1 cellular context compared by ENCODE assay signal in genomic region chr11:693415-693831, GRCh38.
TF ChIP-seq lines count a peak whose summit lies in the region.

No MANE protein-coding gene starts in this region.

TF ChIP-seq in HepG2, 621 proteins besides CTCF, POLR2A, EP300 and RAD21:
- TF ChIP-seq, protein P1, sequence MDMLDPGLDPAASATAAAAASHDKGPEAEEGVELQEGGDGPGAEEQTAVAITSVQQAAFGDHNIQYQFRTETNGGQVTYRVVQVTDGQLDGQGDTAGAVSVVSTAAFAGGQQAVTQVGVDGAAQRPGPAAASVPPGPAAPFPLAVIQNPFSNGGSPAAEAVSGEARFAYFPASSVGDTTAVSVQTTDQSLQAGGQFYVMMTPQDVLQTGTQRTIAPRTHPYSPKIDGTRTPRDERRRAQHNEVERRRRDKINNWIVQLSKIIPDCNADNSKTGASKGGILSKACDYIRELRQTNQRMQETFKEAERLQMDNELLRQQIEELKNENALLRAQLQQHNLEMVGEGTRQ (IDR thresholded peaks at IDR 0.05; ENCODE audit: low read depth, low read length): no peak
- TF ChIP-seq, protein P1 (CRISPR knock-in tag; IDR thresholded peaks at IDR 0.05; ENCODE audit: borderline replicate concordance): 0 out of 2 replicates have a peak, but pooled peaks have one; percentile 4
- TF ChIP-seq POLR2G (IDR thresholded peaks at IDR 0.05; ENCODE audit: low read depth, low read length) (0 out of 2 replicates have a peak, but pooled peaks have one; percentile 22), ETV5 (CRISPR knock-in tag; IDR thresholded peaks at IDR 0.05; ENCODE audit: borderline replicate concordance) (0 out of 2 replicates have a peak, but pooled peaks have one; percentile 10), SRSF1 (optimal IDR thresholded peaks at IDR 0.05; ENCODE audit: low read depth, low read length) (peak; percentile 33), THAP7 (CRISPR knock-in tag; IDR thresholded peaks at IDR 0.05) (no peak), ZNF724P (CRISPR knock-in tag; IDR thresholded peaks at IDR 0.05; ENCODE audit: borderline replicate concordance) (no peak), ISL2 (CRISPR knock-in tag; IDR thresholded peaks at IDR 0.05) (no peak), ZBTB26 (CRISPR knock-in tag; IDR thresholded peaks at IDR 0.05; ENCODE audit: borderline replicate concordance) (no peak), CBX5 (CRISPR knock-in tag; IDR thresholded peaks at IDR 0.05; ENCODE audit: borderline replicate concordance) (no peak)
TF ChIP-seq in HepG2: peak in this region for 4.
